ENCODE assay signal across 29 cellular contexts in the genomic region with DNA sequence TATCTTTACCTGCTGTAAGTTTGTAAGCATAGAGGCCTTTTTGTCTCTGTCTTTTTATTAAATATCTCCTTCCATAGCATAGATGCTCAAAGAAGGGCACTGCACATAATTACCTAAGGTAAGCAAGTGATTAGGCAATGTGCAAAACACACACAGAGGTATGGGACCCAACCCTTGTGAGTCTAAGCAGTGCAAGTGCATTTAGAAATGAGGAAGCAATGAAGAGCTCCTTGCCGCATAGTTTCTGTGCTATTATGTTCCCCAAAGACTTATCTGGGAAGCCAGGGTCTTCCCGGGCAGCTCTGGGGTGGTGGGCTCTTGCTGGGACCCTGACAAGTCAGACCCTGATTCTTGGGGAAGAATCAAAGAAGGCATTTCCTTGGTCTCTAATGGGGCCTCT. TPM values are rescaled to one million over a fixed set of nuclear protein-coding genes. Genes with fewer than 3 reads are reported as not detected.
"Had no signal": no experiment of that assay in that cellular context is flagged by ENCODE, and none has a peak within 500 bp of the region (broad histone marks: within the 10 kb centered on the region; RNA-seq: fewer than 3 reads in every experiment).

No MANE protein-coding gene starts in this region.

- ATAC-seq: left cardiac atrium; naive thymus-derived CD4-positive, alpha-beta T cell; stimulated activated memory B cell treated with anti-CD40 and anti-IgM and Interleukin-4, amounts not matched to agents 10 μg/mL and 1 μg/mL and 100 μg/mL, for 72 hours; stimulated activated naive CD8-positive, alpha-beta T cell treated with anti-CD3 and anti-CD28 coated beads, Interleukin-15, amount 100 ng/mL, for 72 hours; WTC11 had no signal

- DNase-seq: activated CD4-positive, alpha-beta memory T cell treated with anti-CD3 and anti-CD28 coated beads, Interleukin-2, amount 10 ng/mL, durations not matched to agents 7 days and 5 days; activated CD4-positive, alpha-beta T cell treated with anti-CD3 and anti-CD28 coated beads for 1 hour; activated CD4-positive, alpha-beta T cell treated with anti-CD3 and anti-CD28 coated beads, Interleukin-2, amount 10 ng/mL, durations not matched to agents 7 days and 5 days; activated CD8-positive, alpha-beta memory T cell treated with anti-CD3 and anti-CD28 coated beads, Interleukin-2, amount 50 U/mL, for 48 hours; activated gamma-delta T cell; activated naive CD4-positive, alpha-beta T cell treated with anti-CD3 and anti-CD28 coated beads, Interleukin-2, amount 10 ng/mL, durations not matched to agents 7 days and 5 days; activated naive CD8-positive, alpha-beta T cell treated with anti-CD3 and anti-CD28 coated beads, Interleukin-2, amount 10 ng/mL, durations not matched to agents 7 days and 5 days; activated T-cell treated with anti-CD3 and anti-CD28 coated beads, Interleukin-2, amount 50 U/mL, for 24 hours; cerebellar nuclear complex; colonic mucosa; dorsolateral prefrontal cortex; effector memory CD4-positive, alpha-beta T cell; foreskin fibroblast; head of caudate nucleus; hippocampal formation; left cardiac atrium; mammary epithelial cell; naive thymus-derived CD4-positive, alpha-beta T cell; stimulated activated CD4-positive, alpha-beta T cell treated with anti-CD3 and anti-CD28 coated beads, Interleukin-1b, Interleukin-23, amount 100 ng/mL, for 48 hours; stimulated activated CD4-positive, alpha-beta T cell treated with anti-CD3 and anti-CD28 coated beads, Interleukin-4, amount 100 ng/mL, for 4 hours; stimulated activated CD8-positive, alpha-beta memory T cell treated with anti-CD3 and anti-CD28 coated beads, Interleukin-4, amount 100 ng/mL, for 48 hours; stimulated activated naive CD8-positive, alpha-beta T cell treated with anti-CD3 and anti-CD28 coated beads, Interleukin-15, amount 100 ng/mL, for 72 hours; substantia nigra had no signal

RNA-seq across cellular contexts. Expression of a gene that starts 13.5 kb away (rescaled TPM):
- total RNA-seq: activated CD4-positive, alpha-beta memory T cell treated with anti-CD3 and anti-CD28 coated beads, Interleukin-2, amount 10 ng/mL, durations not matched to agents 7 days and 5 days; activated CD4-positive, alpha-beta T cell treated with anti-CD3 and anti-CD28 coated beads, Interleukin-2, amount 10 ng/mL, durations not matched to agents 7 days and 5 days; activated naive CD8-positive, alpha-beta T cell treated with anti-CD3 and anti-CD28 coated beads, Interleukin-2, amount 10 ng/mL, durations not matched to agents 7 days and 5 days; ascending aorta; pulmonary artery endothelial cell; smooth muscle cell; vagina; WTC11 had no signal
